Comparison of ENCODE assay signal across 7 cellular contexts in the genomic region with DNA sequence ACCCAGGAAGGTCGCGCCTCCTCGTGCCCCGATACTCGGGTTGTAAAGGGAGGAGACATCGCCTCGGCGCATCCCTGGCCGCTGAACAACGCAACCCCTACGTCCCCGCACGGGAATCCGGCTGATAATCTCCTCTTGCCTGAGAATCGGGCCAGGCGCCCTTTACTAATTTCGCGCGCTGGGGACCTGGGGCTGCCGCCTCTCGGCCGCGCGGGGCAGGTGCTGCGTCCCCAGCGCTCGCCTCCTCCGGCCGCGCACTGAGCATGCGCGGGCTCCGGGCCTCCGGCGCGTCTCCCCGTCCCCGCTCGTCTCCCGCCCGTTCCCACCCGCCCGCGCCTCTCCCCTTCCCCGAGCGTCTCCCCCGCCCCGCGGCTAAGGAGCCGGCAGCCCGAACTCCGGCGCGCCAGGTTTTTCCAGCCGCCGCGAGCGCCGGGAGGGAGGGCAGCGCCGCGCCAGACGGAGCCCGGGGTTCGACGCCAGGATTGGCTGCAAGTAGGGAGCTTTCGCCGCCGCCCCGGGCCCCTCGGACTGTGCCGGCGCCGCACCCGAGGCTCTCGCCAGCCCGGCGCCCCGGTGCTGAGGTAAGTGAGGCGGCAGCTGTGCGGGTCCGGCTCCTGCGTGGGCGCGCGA. TPM values are rescaled to one million over a fixed set of nuclear protein-coding genes. Genes with fewer than 3 reads are reported as not detected.
DNase-seq lines count a peak whose midpoint lies in the region; ATAC-seq, FAIRE-seq and TF ChIP-seq lines count a peak whose summit lies in the region.

A gene (plus strand): TSS at position 469 of the 630 bp plus-strand sequence.

- ATAC-seq in GM21390 (IDR thresholded peaks at IDR 0.05; ENCODE audit: unreplicated experiment) (peak; percentile 60), HG02571 (IDR thresholded peaks at IDR 0.05; ENCODE audit: unreplicated experiment) (no peak)

- no peaks in the 10 kb centered on the region for H4K20me1 ChIP-seq in keratinocyte (ENCODE audit: control insufficient read depth, extremely low read depth, insufficient read depth, low read length)

- TF ChIP-seq POLR2A in adrenal gland (IDR thresholded peaks at IDR 0.05): no peak

- intact Hi-C loops in adrenal gland (cut with DNase I): no loop called here

- peak within 1 kb of the TSS; percentile 16 for H3K4me2 ChIP-seq in keratinocyte (ENCODE audit: control insufficient read depth, extremely low read depth, insufficient read depth, low read depth, low read length)

- DNase-seq in NCI-H2029 (lab: John Stamatoyannopoulos, UW): peak; percentile 57
- DNase-seq in adrenal gland: peak in 4 of 7 donors; percentile 13 to 59 (median 24)
- DNase-seq in keratinocyte (ENCODE audit: low read depth, low spot score): no peak
- DNase-seq in small intestine: peak; percentile 10
- DNase-seq in amniotic stem cell (lab: John Stamatoyannopoulos, UW): no peak

- dilution Hi-C loops in keratinocyte (cut with MboI; ENCODE audit: extremely low pct_ligation_motif_present, low sequenced_read_pairs): no loop called here

- H3K36me3 ChIP-seq in adrenal gland (replicated peaks in 1 of 2) (no peaks in the 10 kb centered on the region), keratinocyte (ENCODE audit: control insufficient read depth in 2 of 2, extremely low read depth in 1 of 2, insufficient read depth in 2 of 2, low read length in 2 of 2) (no peaks in the 10 kb centered on the region), small intestine (ENCODE audit: control insufficient read depth in 2 of 2, insufficient read depth in 2 of 2, low read length in 2 of 2) (no peaks in the 10 kb centered on the region)

- no peak for TF ChIP-seq CTCF in adrenal gland (IDR thresholded peaks at IDR 0.05)
- TF ChIP-seq CTCF in keratinocyte (optimal IDR thresholded peaks at IDR 0.05 in 1 of 3, IDR thresholded peaks at IDR 0.05 in 1 of 3, conservative IDR thresholded peaks at IDR 0.05 in 1 of 3; ENCODE audit: extremely low read depth in 1 of 3, insufficient read depth in 2 of 3, low read length in 3 of 3): no peak

- H3K9me3 ChIP-seq in adrenal gland (replicated peaks in 1 of 3): no peaks in the 10 kb centered on the region
- no peaks in the 10 kb centered on the region for H3K9me3 ChIP-seq in keratinocyte (ENCODE audit: control insufficient read depth, low read depth, low read length)
- no peaks in the 10 kb centered on the region for H3K9me3 ChIP-seq in small intestine (ENCODE audit: control insufficient read depth, low read depth)

- H3K27ac ChIP-seq in adrenal gland (no peak within 1 kb of the TSS), keratinocyte (ENCODE audit: control insufficient read depth, insufficient read depth, low read length) (no peak within 1 kb of the TSS), small intestine (ENCODE audit: low read depth in 1 of 2, low read length in 1 of 2) (peak within 1 kb of the TSS in 1 of 2 donors; percentile 44)

- H3K9ac ChIP-seq in keratinocyte (ENCODE audit: control insufficient read depth, extremely low read depth, insufficient read depth, low read length): no peak within 1 kb of the TSS

- WGBS in adrenal gland, 4 donors: 0 to 4% (median 1%) methylated on average over 5 to 86 of the region's 86 CpGs
- 2 to 7% (median 6%) methylated on average over 45 to 86 of the region's 86 CpGs for WGBS in small intestine, 3 donors

- H3K9me1 ChIP-seq in keratinocyte (ENCODE audit: control insufficient read depth, extremely low read depth, insufficient read depth, low read length): no peaks in the 10 kb centered on the region

- H2AFZ ChIP-seq in keratinocyte (ENCODE audit: control insufficient read depth, low read length): no peak within 1 kb of the TSS

- H3K27me3 ChIP-seq in adrenal gland (peaks cover 24% of the 10 kb centered on the region), keratinocyte (ENCODE audit: control insufficient read depth, extremely low read depth, insufficient read depth, low read length) (peaks cover 45% of the 10 kb centered on the region), small intestine (ENCODE audit: control insufficient read depth in 2 of 2, insufficient read depth in 2 of 2, low read length in 2 of 2) (peaks cover 3 to 6% of the 10 kb centered on the region in 2 donors)

- H3K4me1 ChIP-seq in adrenal gland (replicated peaks in 1 of 2) (no peaks in the 10 kb centered on the region), keratinocyte (ENCODE audit: control insufficient read depth, extremely low read depth, insufficient read depth, low read length) (no peaks in the 10 kb centered on the region), small intestine (ENCODE audit: control insufficient read depth in 2 of 2, insufficient read depth in 1 of 2, low read depth in 1 of 2, low read length in 1 of 2) (no peaks in the 10 kb centered on the region)

- FAIRE-seq in keratinocyte (lab: Jason Lieb, UNC) (no peak), small intestine (lab: Jason Lieb, UNC) (no peak)

- H3K79me2 ChIP-seq in keratinocyte (ENCODE audit: control insufficient read depth, insufficient read depth, low read length): no peaks in the 10 kb centered on the region

- H3K4me3 ChIP-seq in adrenal gland: peak within 1 kb of the TSS in 2 of 4 donors; percentile 0 to 52
- H3K4me3 ChIP-seq in keratinocyte (ENCODE audit: control insufficient read depth in 2 of 3, extremely low read depth in 1 of 3, insufficient read depth in 2 of 3, low read depth in 1 of 3, low read length in 3 of 3): peak within 1 kb of the TSS in 1 of 3 experiments; percentile 20
- peak within 1 kb of the TSS; percentile 41 to 56 for H3K4me3 ChIP-seq in small intestine (ENCODE audit: low read depth in 1 of 2, low read length in 2 of 2)

RNA-seq across cellular contexts. Expression of the gene that starts here (rescaled TPM):
- 1 to 10 TPM in 6 of 8 donors, under 1 TPM in 2; 0.17 to 9.2 (median 1.6) TPM for total RNA-seq in adrenal gland
- polyA plus RNA-seq in adrenal gland: 1 to 10 TPM; 1.1 to 2.6 (median 1.5) TPM
- 0.03 TPM in 1 of 3 replicates, not detected in the others for polyA plus RNA-seq in keratinocyte
- polyA plus RNA-seq in keratinocyte (2011; ENCODE audit: low read depth): not detected
- not detected in 2 replicates for polyA plus RNA-seq in keratinocyte (2011; cell fraction: cytosol; rRNA removed)
- polyA plus RNA-seq in keratinocyte (2011; cell fraction: nucleus; rRNA removed): not detected in 2 replicates
- not detected in 2 replicates for polyA plus RNA-seq in keratinocyte (2012; ENCODE audit: low replicate concordance)
- 0.16 TPM in 1 of 3 replicates, not detected in the others for polyA minus RNA-seq in keratinocyte
- not detected for polyA minus RNA-seq in keratinocyte (2011; cell fraction: cytosol; rRNA and poly(A)+ RNA removed)
- not detected in 2 replicates for polyA minus RNA-seq in keratinocyte (2011; cell fraction: nucleus; rRNA and poly(A)+ RNA removed)
- 1 to 10 TPM in 1 of 3 donors, under 1 TPM in 1, not detected in 1; 0.27 to 2.6 TPM for polyA plus RNA-seq in small intestine

Comparison
In these comparisons a context has a peak if more than half of its experiments do, and no peak if none do; other contexts are left out.
1. DNase-seq: peak in NCI-H2029 (single experiment), adrenal gland (4 of 7) and small intestine (single experiment); none in keratinocyte (single experiment) and amniotic stem cell (single experiment).